Comparison of ENCODE assay signal across 9 cellular contexts in the genomic region with DNA sequence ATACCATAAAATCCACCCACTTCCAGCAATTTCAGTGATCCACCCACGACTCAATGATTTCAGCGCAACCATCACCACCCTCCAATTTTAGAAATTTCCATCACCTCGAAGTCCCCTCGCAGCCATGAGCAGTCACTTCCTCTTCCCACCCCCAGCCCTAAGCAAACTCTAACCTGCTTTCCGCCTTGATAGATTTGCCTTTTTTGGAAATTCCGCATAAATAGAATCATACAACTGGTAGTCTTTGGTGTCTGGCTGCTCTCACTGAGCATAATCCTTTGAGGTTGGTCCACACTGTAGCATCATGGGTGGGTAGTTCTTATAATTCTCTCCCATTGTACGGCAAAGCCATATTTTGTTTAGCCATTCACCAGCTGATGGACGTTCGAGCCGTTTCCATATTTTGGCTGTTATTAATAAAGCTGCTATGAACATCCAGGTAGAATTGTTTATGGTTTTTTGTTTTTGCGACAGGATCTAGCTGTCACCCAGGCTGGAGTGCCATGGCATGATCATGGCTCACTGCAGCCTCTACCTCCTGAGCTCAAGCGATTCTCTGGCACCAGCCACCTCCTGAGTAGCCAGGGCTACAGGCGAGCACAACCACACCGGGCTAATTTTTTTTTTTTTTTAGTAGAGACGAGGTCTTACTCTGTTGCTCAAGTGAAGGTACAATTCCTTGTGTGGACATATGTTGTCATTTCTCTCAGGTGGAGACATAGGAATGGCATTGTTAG. TPM values are rescaled to one million over a fixed set of nuclear protein-coding genes. Genes with fewer than 3 reads are reported as not detected.
DNase-seq lines count a peak whose midpoint lies in the region; ATAC-seq and TF ChIP-seq lines count a peak whose summit lies in the region.
"Had no signal": no experiment of that assay in that cellular context is flagged by ENCODE, and none has a peak within 500 bp of the region (broad histone marks: within the 10 kb centered on the region; RNA-seq: fewer than 3 reads in every experiment).

No MANE protein-coding gene starts in this region.

- no peak for TF ChIP-seq CTCF in colonic mucosa (IDR thresholded peaks at IDR 0.05)
- no peak for TF ChIP-seq CTCF in thoracic aorta (IDR thresholded peaks at IDR 0.05)

- peak overlapping the region; percentile 41 for H3K27ac Mint-ChIP-seq in T-helper 17 cell

- H3K4me3 ChIP-seq in colonic mucosa (no peak overlapping the region), thoracic aorta (no peak overlapping the region)

- no peak overlapping the region for H3K9ac ChIP-seq in colonic mucosa (ENCODE audit: low read depth in 2 of 2, low read length in 2 of 2)

- peak; percentile 37 for DNase-seq in activated CD4-positive, CD25-positive, alpha-beta regulatory T cell treated with anti-CD3 and anti-CD28 coated beads, Interleukin-2, amount 50 U/mL, for 16 hours (ENCODE audit: low read depth, low spot score)
- no peak for DNase-seq in activated CD4-positive, CD25-positive, alpha-beta regulatory T cell (lab: John Stamatoyannopoulos, UW)
- peak in 1 of 3 donors; percentile 39 for DNase-seq in T-helper 17 cell
- DNase-seq in colonic mucosa = no peak
- DNase-seq in thoracic aorta (ENCODE audit: low spot score) = peak; percentile 0
- no peak for DNase-seq in T1000 (lab: John Stamatoyannopoulos, UW)
- no peak for DNase-seq in mucosa of gallbladder (ENCODE audit: low spot score)

- ATAC-seq in T-helper 17 cell (peak; percentile 79), thoracic aorta (ENCODE audit: insufficient number of reproducible peaks, low FRiP score, low read depth) (no peak), GM21737 (IDR thresholded peaks at IDR 0.05; ENCODE audit: unreplicated experiment) (no peak)

- no peaks in the 10 kb centered on the region for H3K27me3 Mint-ChIP-seq in T-helper 17 cell

- no peaks in the 10 kb centered on the region for H3K36me3 Mint-ChIP-seq in T-helper 17 cell (ENCODE audit: low read depth)

- peak overlapping the region; percentile 63 for H3K4me3 Mint-ChIP-seq in T-helper 17 cell

- H3K27me3 ChIP-seq in colonic mucosa (no peaks in the 10 kb centered on the region), thoracic aorta (replicated peaks; ENCODE audit: insufficient read depth) (no peaks in the 10 kb centered on the region)

- H3K9me3 ChIP-seq in T-helper 17 cell (ENCODE audit: control insufficient read depth, low read length, poor library complexity, severe bottlenecking) (peaks cover 5% of the 10 kb centered on the region), colonic mucosa (no peaks in the 10 kb centered on the region), thoracic aorta (peaks cover 11% of the 10 kb centered on the region)

- H3K4me1 ChIP-seq in colonic mucosa (peaks cover 4% of the 10 kb centered on the region), thoracic aorta (ENCODE audit: control insufficient read depth in 1 of 2, low read depth in 2 of 2) (peaks cover 3 to 10% of the 10 kb centered on the region in 2 donors)

- H3K36me3 ChIP-seq in colonic mucosa = no peaks in the 10 kb centered on the region
- H3K36me3 ChIP-seq in thoracic aorta = no peaks in the 10 kb centered on the region

- intact Hi-C loops in colonic mucosa (cut with DNase I) = no loop called here

- H3K27ac ChIP-seq in colonic mucosa = peak overlapping the region; percentile 10
- no peak overlapping the region for H3K27ac ChIP-seq in thoracic aorta

- peaks cover 13% of the 10 kb centered on the region for H3K4me1 Mint-ChIP-seq in T-helper 17 cell

RNA-seq across cellular contexts. Expression of a gene that starts 16.0 kb away (rescaled TPM):
- total RNA-seq in T-helper 17 cell (100 to 1,000 TPM; 227 to 241 TPM), colonic mucosa (10 to 100 TPM; 65.6 to 74.4 TPM), thoracic aorta (100 to 1,000 TPM in 1 of 2 donors, 10 to 100 TPM in 1; 54.0 to 112 TPM), mucosa of gallbladder (63.2 TPM)

RNA-seq across cellular contexts. Expression of a gene that starts 36.0 kb away (rescaled TPM):
- total RNA-seq in T-helper 17 cell (not detected), colonic mucosa (under 1 TPM; 0.11 to 0.22 TPM), thoracic aorta (not detected), mucosa of gallbladder (0.06 TPM)
- total RNA-seq: fibroblast of villous mesenchyme had no signal

RNA-seq across cellular contexts. Expression of a gene that starts 58.2 kb away (rescaled TPM):
- total RNA-seq in T-helper 17 cell (10 to 100 TPM; 28.1 to 36.7 TPM), colonic mucosa (100 to 1,000 TPM in 1 of 2 donors, 10 to 100 TPM in 1; 43.6 to 133 TPM), thoracic aorta (10 to 100 TPM; 46.1 to 60.1 TPM), mucosa of gallbladder (56.6 TPM)

RNA-seq across cellular contexts. Expression of a gene that starts 58.4 kb away (rescaled TPM):
- total RNA-seq in T-helper 17 cell = 10 to 100 TPM; 13.7 to 15.4 TPM
- total RNA-seq in colonic mucosa = 10 to 100 TPM; 17.8 to 43.5 TPM
- total RNA-seq in thoracic aorta = 10 to 100 TPM; 17.4 to 30.1 TPM
- total RNA-seq in mucosa of gallbladder = 36.7 TPM

Comparison
In these comparisons a context has a peak if more than half of its experiments do, and no peak if none do; other contexts are left out.
1. DNase-seq: peak in activated CD4-positive, CD25-positive, alpha-beta regulatory T cell treated with anti-CD3 and anti-CD28 coated beads, Interleukin-2, amount 50 U/mL, for 16 hours (single experiment) and thoracic aorta (single experiment); none in activated CD4-positive, CD25-positive, alpha-beta regulatory T cell (0 of 4), colonic mucosa (single experiment), T1000 (single experiment) and mucosa of gallbladder (single experiment).